Comparison of ENCODE assay signal across 20 cellular contexts in the genomic region with DNA sequence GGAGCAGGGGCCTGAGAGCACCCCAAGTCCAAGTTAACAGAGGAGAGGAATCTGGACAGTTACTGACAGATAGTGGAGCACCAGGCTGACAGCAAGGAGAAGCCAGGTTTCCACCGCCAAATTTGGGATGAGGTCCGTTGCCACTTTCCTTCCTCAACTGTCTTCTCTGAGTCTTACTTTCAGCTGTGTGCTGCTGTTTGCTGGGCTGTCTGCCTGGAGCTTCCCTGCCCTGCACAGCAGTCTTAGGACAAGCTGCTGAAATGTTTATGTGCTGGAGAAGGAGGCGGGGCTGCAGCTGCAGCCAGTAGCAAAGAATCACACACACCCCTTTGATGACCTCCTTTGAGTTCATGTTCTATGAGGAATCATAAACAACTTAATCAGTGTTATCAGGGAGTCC. TPM values are rescaled to one million over a fixed set of nuclear protein-coding genes. Genes with fewer than 3 reads are reported as not detected.
A peak's percentile ranks its signal among the peaks of the same experiment; 100 is the strongest.
DNase-seq lines count a peak whose midpoint lies in the region; ATAC-seq, FAIRE-seq and TF ChIP-seq lines count a peak whose summit lies in the region.
"Had no signal": no experiment of that assay in that cellular context is flagged by ENCODE, and none has a peak within 500 bp of the region (broad histone marks: within the 10 kb centered on the region; RNA-seq: fewer than 3 reads in every experiment).

No MANE protein-coding gene starts in this region.

- H3K4me1 ChIP-seq in A549 (peaks cover 22% of the 10 kb centered on the region), A673 (ENCODE audit: insufficient read depth, low read length, poor library complexity, severe bottlenecking) (no peaks in the 10 kb centered on the region)

- no peaks in the 10 kb centered on the region for H3K9me3 Mint-ChIP-seq in activated naive CD4-positive, alpha-beta T cell treated with anti-CD3 and anti-CD28 coated beads, Interleukin-2, amount 10 ng/mL, durations not matched to agents 7 days and 5 days
- H3K9me3 Mint-ChIP-seq: activated T-helper 1 cell treated with anti-CD3 and anti-CD28 coated beads, Interleukin-12 subunit alpha, Interleukin-12 subunit beta, Interleukin-2, Interleukin-4 antibody, amounts not matched to agents 30 ng/mL and 10 ng/mL and 1 ng/mL, durations not matched to agents 14 hours and 24 hours and 36 hours; CD8-positive, alpha-beta memory T cell had no signal

- WGBS in A549 (ENCODE audit: missing lambda C conversion rate), result 31% methylated on average over 3 of the region's 3 CpGs

- H3K4me3 ChIP-seq in A549, result 0 out of 3 replicates have a peak overlapping the region, but pooled peaks have one; percentile 24
- H3K4me3 ChIP-seq in A673 (ENCODE audit: low read depth, low read length, poor library complexity, severe bottlenecking), result no peak overlapping the region

- DNase-seq in A549 (ENCODE audit: low read depth in 1 of 2, low spot score in 1 of 2) (peak in 1 of 2 experiments; percentile 27), NCI-H2227 treated with DMSO at 0.1 percent for 48 hours (lab: John Stamatoyannopoulos, UW) (peak; percentile 8), epithelial cell of prostate (ENCODE audit: low read depth, low spot score) (no peak), mucosa of gallbladder (ENCODE audit: low spot score) (peak; percentile 67), substantia nigra (lab: John Stamatoyannopoulos, UW) (no peak), A673 (ENCODE audit: low spot score) (no peak)
- no peak for DNase-seq in activated naive CD4-positive, alpha-beta T cell treated with anti-CD3 and anti-CD28 coated beads, Interleukin-2, amount 10 ng/mL, durations not matched to agents 7 days and 5 days
- no peak for DNase-seq in activated CD8-positive, alpha-beta memory T cell treated with anti-CD3 and anti-CD28 coated beads, Interleukin-2, amount 50 U/mL, for 4 hours
- DNase-seq: activated CD4-positive, alpha-beta T cell treated with anti-CD3 and anti-CD28 coated beads, Interleukin-2, amount 50 U/mL, for 4 hours; amniotic stem cell; CD8-positive, alpha-beta memory T cell; cerebellar nuclear complex; MV-4-11; NK-92 treated with Interleukin-12 subunit alpha and Interleukin-12 subunit beta, amount 100 ng/mL, for 24 hours; SIG-M5 had no signal

- TF ChIP-seq CTCF in A549 (IDR thresholded peaks at IDR 0.05) (no peak), A673 (conservative IDR thresholded peaks at IDR 0.05; ENCODE audit: low read depth, low read length) (no peak)

- H3K36me3 ChIP-seq in A673 (ENCODE audit: insufficient read depth, low read length, poor library complexity, severe bottlenecking), result no peaks in the 10 kb centered on the region

- BruUV-seq in A673 (replicated peaks; lab: Mats Ljungman, UMichigan), result no TSS peak

- H3K9me3 ChIP-seq in A549 (no peaks in the 10 kb centered on the region), A673 (ENCODE audit: low read depth, low read length, poor library complexity, severe bottlenecking) (no peaks in the 10 kb centered on the region)

- H3K27ac Mint-ChIP-seq in activated naive CD4-positive, alpha-beta T cell treated with anti-CD3 and anti-CD28 coated beads, Interleukin-2, amount 10 ng/mL, durations not matched to agents 7 days and 5 days, result no peak overlapping the region
- H3K27ac Mint-ChIP-seq: activated T-helper 1 cell treated with anti-CD3 and anti-CD28 coated beads, Interleukin-12 subunit alpha, Interleukin-12 subunit beta, Interleukin-2, Interleukin-4 antibody, amounts not matched to agents 30 ng/mL and 10 ng/mL and 1 ng/mL, durations not matched to agents 14 hours and 24 hours and 36 hours had no signal

- H3K36me3 Mint-ChIP-seq in activated naive CD4-positive, alpha-beta T cell treated with anti-CD3 and anti-CD28 coated beads, Interleukin-2, amount 10 ng/mL, durations not matched to agents 7 days and 5 days, result no peaks in the 10 kb centered on the region

- no peak for TF ChIP-seq RAD21 in A549 (conservative IDR thresholded peaks at IDR 0.05 in 1 of 2, IDR thresholded peaks at IDR 0.05 in 1 of 2)

- TF ChIP-seq POLR2A in A549 (IDR thresholded peaks at IDR 0.05; ENCODE audit: low read length), result no peak

- CTCF ChIA-PET in A549 (lab: Yijun Ruan, JAX) (interaction anchor here (0.9 kb wide), 1 partner anchor 17 kb away, joined by 3 read pairs; a partner anchor contains a TSS), A673 (lab: Charles Lee) (no interaction called here)
- CTCF ChIA-PET in activated naive CD4-positive, alpha-beta T cell treated with anti-CD3 and anti-CD28 coated beads, Interleukin-2, amount 10 ng/mL, durations not matched to agents 7 days and 5 days (lab: Charles Lee), result interaction anchor here (0.6 kb wide), 1 partner anchor 136 kb away, joined by 3 read pairs; a partner anchor contains a TSS

- POLR2A ChIA-PET in A549 (lab: Yijun Ruan, JAX), result no interaction called here
- POLR2A ChIA-PET in A673 (lab: Charles Lee; ENCODE audit: low non-redundant PET), result no interaction called here

- no peak overlapping the region for H3K4me3 Mint-ChIP-seq in activated naive CD4-positive, alpha-beta T cell treated with anti-CD3 and anti-CD28 coated beads, Interleukin-2, amount 10 ng/mL, durations not matched to agents 7 days and 5 days
- H3K4me3 Mint-ChIP-seq: activated T-helper 1 cell treated with anti-CD3 and anti-CD28 coated beads, Interleukin-12 subunit alpha, Interleukin-12 subunit beta, Interleukin-2, Interleukin-4 antibody, amounts not matched to agents 30 ng/mL and 10 ng/mL and 1 ng/mL, durations not matched to agents 14 hours and 24 hours and 36 hours; CD8-positive, alpha-beta memory T cell had no signal

- no peak for TF ChIP-seq EP300 in A549 (IDR thresholded peaks at IDR 0.05)

- peaks cover 3% of the 10 kb centered on the region for H3K27me3 ChIP-seq in A673 (replicated peaks; ENCODE audit: insufficient read depth, low read depth, low read length, poor library complexity)

- H3K4me1 Mint-ChIP-seq in activated naive CD4-positive, alpha-beta T cell treated with anti-CD3 and anti-CD28 coated beads, Interleukin-2, amount 10 ng/mL, durations not matched to agents 7 days and 5 days, result no peaks in the 10 kb centered on the region
- H3K4me1 Mint-ChIP-seq: CD8-positive, alpha-beta memory T cell had no signal

- H3K27ac ChIP-seq in A549, result peak overlapping the region; percentile 63 to 75; a peak in 5 of 6 replicates
- H3K27ac ChIP-seq in epithelial cell of prostate, result peak overlapping the region; percentile 53
- no peak overlapping the region for H3K27ac ChIP-seq in substantia nigra (ENCODE audit: low read depth, low read length, poor library complexity, severe bottlenecking)
- H3K27ac ChIP-seq in A673 (ENCODE audit: low read depth, low read length, poor library complexity, severe bottlenecking), result no peak overlapping the region

- no peak for FAIRE-seq in A549 (lab: Jason Lieb, UNC)
- FAIRE-seq: endometrium, G401.6, TTC549 had no signal

- peak; percentile 58 to 74 for ATAC-seq in A549

- intact Hi-C loops in A673 (cut with micrococcal nuclease; ENCODE audit: unreplicated experiment), result no loop called here

- H3K4me2 ChIP-seq in A549, result peak overlapping the region; percentile 90

- peaks cover 15% of the 10 kb centered on the region for H3K27me3 Mint-ChIP-seq in activated naive CD4-positive, alpha-beta T cell treated with anti-CD3 and anti-CD28 coated beads, Interleukin-2, amount 10 ng/mL, durations not matched to agents 7 days and 5 days

TF ChIP-seq in A549, 52 proteins besides CTCF, POLR2A, EP300 and RAD21 (continues in another document):
- TF ChIP-seq, protein P1, sequence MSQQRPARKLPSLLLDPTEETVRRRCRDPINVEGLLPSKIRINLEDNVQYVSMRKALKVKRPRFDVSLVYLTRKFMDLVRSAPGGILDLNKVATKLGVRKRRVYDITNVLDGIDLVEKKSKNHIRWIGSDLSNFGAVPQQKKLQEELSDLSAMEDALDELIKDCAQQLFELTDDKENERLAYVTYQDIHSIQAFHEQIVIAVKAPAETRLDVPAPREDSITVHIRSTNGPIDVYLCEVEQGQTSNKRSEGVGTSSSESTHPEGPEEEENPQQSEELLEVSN (IDR thresholded peaks at IDR 0.05; ENCODE audit: borderline replicate concordance, low read depth), result no peak
- TF ChIP-seq RCOR1 (IDR thresholded peaks at IDR 0.05; ENCODE audit: low read depth, low read length), result no peak
- TF ChIP-seq, protein P2, sequence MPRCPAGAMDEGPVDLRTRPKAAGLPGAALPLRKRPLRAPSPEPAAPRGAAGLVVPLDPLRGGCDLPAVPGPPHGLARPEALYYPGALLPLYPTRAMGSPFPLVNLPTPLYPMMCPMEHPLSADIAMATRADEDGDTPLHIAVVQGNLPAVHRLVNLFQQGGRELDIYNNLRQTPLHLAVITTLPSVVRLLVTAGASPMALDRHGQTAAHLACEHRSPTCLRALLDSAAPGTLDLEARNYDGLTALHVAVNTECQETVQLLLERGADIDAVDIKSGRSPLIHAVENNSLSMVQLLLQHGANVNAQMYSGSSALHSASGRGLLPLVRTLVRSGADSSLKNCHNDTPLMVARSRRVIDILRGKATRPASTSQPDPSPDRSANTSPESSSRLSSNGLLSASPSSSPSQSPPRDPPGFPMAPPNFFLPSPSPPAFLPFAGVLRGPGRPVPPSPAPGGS (IDR thresholded peaks at IDR 0.05), result no peak
- no peak for TF ChIP-seq MYC (IDR thresholded peaks at IDR 0.05; ENCODE audit: borderline replicate concordance, low read length)
- TF ChIP-seq ESRRA (IDR thresholded peaks at IDR 0.05; ENCODE audit: borderline replicate concordance, low read length), result no peak
- TF ChIP-seq HEYL (CRISPR knock-in tag; IDR thresholded peaks at IDR 0.05), result no peak
- no peak for TF ChIP-seq POLR2AphosphoS2 (conservative IDR thresholded peaks at IDR 0.05; ENCODE audit: low read length)
- no peak for TF ChIP-seq EHMT2 (IDR thresholded peaks at IDR 0.05; ENCODE audit: low read depth)

RNA-seq across cellular contexts. Expression of a gene that starts 17.4 kb away (rescaled TPM):
- polyA plus RNA-seq in A549 (2011; rRNA removed) (0.16 and 0.34 TPM in 2 replicates), A549 (2017; fragmentation: RNase III; extraction: RNeasy Plus Mini Kit Qiagen cat#74134 plus additional on column Dnase treatment) (0.14 TPM in 1 of 3 replicates, not detected in the others)
- not detected in 2 replicates for polyA plus RNA-seq in A549 (2012; cell fraction: cytosol; rRNA removed)
- polyA plus RNA-seq in A549 (2012; cell fraction: nucleus; rRNA removed), result not detected in 2 replicates
- not detected in 2 replicates for polyA minus RNA-seq in A549 (2011; rRNA and poly(A)+ RNA removed)
- total RNA-seq in mucosa of gallbladder (92.6 TPM), A673 (2021) (not detected in 2 replicates)
- total RNA-seq: activated T-helper 1 cell treated with anti-CD3 and anti-CD28 coated beads, Interleukin-12 subunit alpha, Interleukin-12 subunit beta, Interleukin-2, Interleukin-4 antibody, amounts not matched to agents 30 ng/mL and 10 ng/mL and 1 ng/mL, durations not matched to agents 14 hours and 24 hours and 36 hours; CD8-positive, alpha-beta memory T cell; subcutaneous adipose tissue had no signal
- polyA plus RNA-seq: CD8-positive, alpha-beta memory T cell had no signal

RNA-seq across cellular contexts. Expression of a gene that starts 31.6 kb away (rescaled TPM):
- polyA plus RNA-seq in A549 (2011; rRNA removed) (not detected in 2 replicates), A549 (2017; fragmentation: RNase III; extraction: RNeasy Plus Mini Kit Qiagen cat#74134 plus additional on column Dnase treatment) (0.03 TPM in 1 of 3 replicates, not detected in the others)
- not detected in 2 replicates for polyA plus RNA-seq in A549 (2012; cell fraction: cytosol; rRNA removed)
- polyA plus RNA-seq in A549 (2012; cell fraction: nucleus; rRNA removed), result not detected in 2 replicates
- not detected in 2 replicates for polyA minus RNA-seq in A549 (2011; rRNA and poly(A)+ RNA removed)
- total RNA-seq in mucosa of gallbladder (9.7 TPM), A673 (2021) (not detected in 2 replicates)
- total RNA-seq: activated T-helper 1 cell treated with anti-CD3 and anti-CD28 coated beads, Interleukin-12 subunit alpha, Interleukin-12 subunit beta, Interleukin-2, Interleukin-4 antibody, amounts not matched to agents 30 ng/mL and 10 ng/mL and 1 ng/mL, durations not matched to agents 14 hours and 24 hours and 36 hours; CD8-positive, alpha-beta memory T cell had no signal
- polyA plus RNA-seq: CD8-positive, alpha-beta memory T cell had no signal

Comparison
In these comparisons a context has a peak if more than half of its experiments do, and no peak if none do; other contexts are left out.
1. DNase-seq: peak in NCI-H2227 treated with DMSO at 0.1 percent for 48 hours (single experiment) and mucosa of gallbladder (single experiment); none in epithelial cell of prostate (single experiment), substantia nigra (0 of 49), activated naive CD4-positive, alpha-beta T cell treated with anti-CD3 and anti-CD28 coated beads, Interleukin-2, amount 10 ng/mL, durations not matched to agents 7 days and 5 days (single experiment), activated CD8-positive, alpha-beta memory T cell treated with anti-CD3 and anti-CD28 coated beads, Interleukin-2, amount 50 U/mL, for 4 hours (single experiment) and A673 (single experiment).
2. H3K27ac ChIP-seq: peak in A549 (2 of 2) and epithelial cell of prostate (single experiment); none in substantia nigra (single experiment) and A673 (single experiment).
3. RNA of a gene that starts 17.4 kb away (total RNA-seq): 92.6 TPM in mucosa of gallbladder (single experiment); not detected in A673; every median in the first group is over 10 times any median in the second.
4. RNA of a gene that starts 31.6 kb away (total RNA-seq): 9.7 TPM in mucosa of gallbladder (single experiment); not detected in A673; every median in the first group is over 10 times any median in the second.